Comparison of ENCODE assay signal across 8 cellular contexts in the genomic region with DNA sequence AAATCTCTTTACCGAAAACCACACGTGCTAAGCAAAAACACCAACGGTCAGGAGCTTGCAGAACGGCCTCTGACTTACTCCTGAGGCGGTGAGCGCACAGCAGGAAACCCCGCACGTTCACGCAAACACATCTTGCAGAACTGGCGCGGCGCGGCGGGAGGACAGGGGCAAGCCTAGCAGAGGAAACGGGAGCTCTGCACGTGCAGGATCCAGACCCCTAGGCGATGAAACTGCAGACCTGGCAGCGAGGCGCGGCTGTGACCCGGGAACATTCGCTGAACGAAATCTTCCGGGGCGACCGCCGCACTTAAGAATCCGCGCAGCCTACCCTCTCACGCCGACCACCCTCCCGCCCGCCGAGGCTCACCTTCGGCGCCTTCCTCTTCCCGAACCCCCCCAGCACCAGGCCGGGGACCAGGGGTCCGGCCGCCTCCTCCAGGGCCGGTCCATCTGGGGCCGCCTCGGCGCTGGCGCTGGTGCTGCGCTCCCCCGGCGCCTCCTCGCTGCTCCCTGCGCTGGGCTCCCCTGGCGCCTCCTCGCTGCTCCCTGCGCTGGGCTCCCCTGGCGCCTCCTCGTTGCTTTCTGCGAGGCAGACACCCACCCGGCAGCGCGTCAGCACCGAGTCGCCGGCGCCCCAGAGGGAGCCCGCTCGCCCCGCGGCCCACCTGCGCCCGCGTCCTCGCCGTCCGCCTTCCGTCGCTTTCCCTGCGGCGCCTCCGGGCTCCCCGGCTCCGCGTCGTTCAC. TPM values are rescaled to one million over a fixed set of nuclear protein-coding genes. Genes with fewer than 3 reads are reported as not detected.
DNase-seq lines count a peak whose midpoint lies in the region; ATAC-seq and TF ChIP-seq lines count a peak whose summit lies in the region.

No MANE protein-coding gene starts in this region.

- no peak overlapping the region for H3K23ac ChIP-seq in trophoblast cell (ENCODE audit: low read length)

- H3K4ac ChIP-seq in trophoblast cell (ENCODE audit: low read depth, low read length): peak overlapping the region; percentile 38

- H3K9me3 ChIP-seq in fibroblast of lung (ENCODE audit: control insufficient read depth, insufficient read depth, low read depth, low read length): no peaks in the 10 kb centered on the region
- peaks cover 2% of the 10 kb centered on the region for H3K9me3 ChIP-seq in trophoblast cell (ENCODE audit: insufficient read depth, low read depth, low read length)

- H2AFZ ChIP-seq in fibroblast of lung (ENCODE audit: low read length): no peak overlapping the region
- H2AFZ ChIP-seq in trophoblast cell (ENCODE audit: insufficient read depth, low read length, poor library complexity): peak overlapping the region; percentile 82

- H2BK12ac ChIP-seq in trophoblast cell (ENCODE audit: low read length): no peak overlapping the region

- peak overlapping the region; percentile 37 for H4K91ac ChIP-seq in trophoblast cell (ENCODE audit: low read depth, low read length)

- H3K9ac ChIP-seq in fibroblast of lung (ENCODE audit: insufficient read depth, low read length) (peak overlapping the region; percentile 90), trophoblast cell (ENCODE audit: low read length) (peak overlapping the region; percentile 79)

- H3K27ac ChIP-seq in fibroblast of lung (ENCODE audit: insufficient read depth, low read length): peak overlapping the region; percentile 23
- H3K27ac ChIP-seq in trophoblast cell (ENCODE audit: low read depth, low read length): no peak overlapping the region

- no peaks in the 10 kb centered on the region for H4K20me1 ChIP-seq in fibroblast of lung (ENCODE audit: control insufficient read depth, extremely low read depth, insufficient read depth, low read length)

- peak overlapping the region; percentile 43 for H3K14ac ChIP-seq in trophoblast cell (ENCODE audit: low read length)

- peak overlapping the region; percentile 52 for H4K12ac ChIP-seq in trophoblast cell (ENCODE audit: low read depth, low read length)

- peaks cover 28% of the 10 kb centered on the region for H3K79me2 ChIP-seq in fibroblast of lung (ENCODE audit: control insufficient read depth, insufficient read depth, low read length)
- peaks cover 6% of the 10 kb centered on the region for H3K79me2 ChIP-seq in trophoblast cell (ENCODE audit: control insufficient read depth, insufficient read depth, low read length, poor library complexity)

- peak; percentile 6 for DNase-seq in stimulated activated CD8-positive, alpha-beta memory T cell treated with anti-CD3 and anti-CD28 coated beads, Interleukin-12 subunit alpha, Interleukin-12 subunit beta, amount 100 ng/mL, for 1 hour (ENCODE audit: low read depth)
- no peak for DNase-seq in stimulated activated CD8-positive, alpha-beta memory T cell treated with anti-CD3 and anti-CD28 coated beads, Interleukin-4, amount 100 ng/mL, for 48 hours
- peak; percentile 41 for DNase-seq in activated CD4-positive, alpha-beta T cell treated with anti-CD3 and anti-CD28 coated beads for 48 hours
- DNase-seq in fibroblast of lung (ENCODE audit: low read depth in 2 of 2) (no peak), trophoblast cell (no peak), ureter (ENCODE audit: low spot score) (no peak), NCI-H1930 (lab: John Stamatoyannopoulos, UW) (no peak)

- H3K4me1 ChIP-seq in fibroblast of lung (ENCODE audit: control insufficient read depth, extremely low read depth, insufficient read depth, low read length): peaks cover 4% of the 10 kb centered on the region
- peaks cover 10 to 16% of the 10 kb centered on the region in 2 experiments for H3K4me1 ChIP-seq in trophoblast cell (ENCODE audit: control insufficient read depth in 1 of 2, insufficient read depth in 2 of 2, low read length in 2 of 2)

- peak overlapping the region; percentile 74 for H4K8ac ChIP-seq in trophoblast cell (ENCODE audit: low read depth, low read length)

- no peak overlapping the region for H2BK5ac ChIP-seq in trophoblast cell (ENCODE audit: low read depth, low read length, poor library complexity)

- H3K27me3 ChIP-seq in fibroblast of lung (ENCODE audit: control insufficient read depth, insufficient read depth, low read length): no peaks in the 10 kb centered on the region
- no peaks in the 10 kb centered on the region for H3K27me3 ChIP-seq in trophoblast cell (ENCODE audit: insufficient read depth, low read length)

- peak overlapping the region; percentile 56 for H3K18ac ChIP-seq in trophoblast cell (ENCODE audit: low read length)

- peak overlapping the region; percentile 44 for H2AK5ac ChIP-seq in trophoblast cell (ENCODE audit: low read length)

- H3K4me2 ChIP-seq in fibroblast of lung (ENCODE audit: extremely low read depth, insufficient read depth, low read length) (peak overlapping the region; percentile 90), trophoblast cell (ENCODE audit: low read length) (peak overlapping the region; percentile 72)

- H3K79me1 ChIP-seq in trophoblast cell (ENCODE audit: low read length): peaks cover 2% of the 10 kb centered on the region

- H3K36me3 ChIP-seq in fibroblast of lung (ENCODE audit: control insufficient read depth, insufficient read depth, low read length): peaks cover 23% of the 10 kb centered on the region
- H3K36me3 ChIP-seq in trophoblast cell (ENCODE audit: control insufficient read depth in 1 of 2, insufficient read depth in 2 of 2, low read length in 2 of 2): peaks cover 58 to 64% of the 10 kb centered on the region in 2 experiments

- TF ChIP-seq CTCF in fibroblast of lung (conservative IDR thresholded peaks at IDR 0.05 in 1 of 2, IDR thresholded peaks at IDR 0.05 in 1 of 2; ENCODE audit: low read depth in 1 of 2, low read length in 2 of 2): no peak

- H3K4me3 ChIP-seq in fibroblast of lung (replicated peaks in 1 of 4; ENCODE audit: control extremely low read depth in 1 of 4, insufficient read depth in 1 of 4, low read depth in 3 of 4, low read length in 4 of 4) (peak overlapping the region; percentile 65 to 85 (median 77)), trophoblast cell (ENCODE audit: low read depth, low read length) (peak overlapping the region; percentile 97)

- ATAC-seq in HG03066 (IDR thresholded peaks at IDR 0.05; ENCODE audit: low read depth, unreplicated experiment): peak; percentile 35

- no peak overlapping the region for H2BK120ac ChIP-seq in trophoblast cell (ENCODE audit: insufficient read depth, low read length, poor library complexity)

- no CpG with 5 or more reads among the region's 82 CpGs for WGBS in trophoblast cell (ENCODE audit: extremely low coverage, insufficient coverage, insufficient read length)

RNA-seq across cellular contexts. Expression of a gene that starts 0.6 kb away (rescaled TPM):
- 7.2 and 7.4 TPM in 2 replicates for total RNA-seq in fibroblast of lung
- polyA plus RNA-seq in fibroblast of lung: 3.7 and 7.0 TPM in 2 replicates
- 7.4 and 11.5 TPM in 2 replicates for polyA plus RNA-seq in fibroblast of lung (2012)
- polyA minus RNA-seq in fibroblast of lung (ENCODE audit: low replicate concordance): 4.4 and 12.1 TPM in 2 replicates
- polyA plus RNA-seq in trophoblast cell (2013): 6.5 and 6.9 TPM in 2 replicates
- 28.7 TPM for total RNA-seq in ureter

RNA-seq across cellular contexts. Expression of a gene that starts 0.8 kb away (rescaled TPM):
- total RNA-seq in fibroblast of lung (5.6 and 6.8 TPM in 2 replicates), ureter (25.0 TPM)
- polyA plus RNA-seq in fibroblast of lung: 3.0 and 5.8 TPM in 2 replicates
- polyA plus RNA-seq in fibroblast of lung (2012): 12.0 and 20.8 TPM in 2 replicates
- polyA minus RNA-seq in fibroblast of lung (ENCODE audit: low replicate concordance): 6.0 and 16.2 TPM in 2 replicates
- 22.0 and 22.3 TPM in 2 replicates for polyA plus RNA-seq in trophoblast cell (2013)

Comparison
In these comparisons a context has a peak if more than half of its experiments do, and no peak if none do; other contexts are left out.
1. DNase-seq: peak in stimulated activated CD8-positive, alpha-beta memory T cell treated with anti-CD3 and anti-CD28 coated beads, Interleukin-12 subunit alpha, Interleukin-12 subunit beta, amount 100 ng/mL, for 1 hour (single experiment) and activated CD4-positive, alpha-beta T cell treated with anti-CD3 and anti-CD28 coated beads for 48 hours (single experiment); none in stimulated activated CD8-positive, alpha-beta memory T cell treated with anti-CD3 and anti-CD28 coated beads, Interleukin-4, amount 100 ng/mL, for 48 hours (single experiment), fibroblast of lung (0 of 2), trophoblast cell (0 of 2), ureter (single experiment) and NCI-H1930 (0 of 2).